Comparison of ENCODE assay signal across 8 cellular contexts in the genomic region with DNA sequence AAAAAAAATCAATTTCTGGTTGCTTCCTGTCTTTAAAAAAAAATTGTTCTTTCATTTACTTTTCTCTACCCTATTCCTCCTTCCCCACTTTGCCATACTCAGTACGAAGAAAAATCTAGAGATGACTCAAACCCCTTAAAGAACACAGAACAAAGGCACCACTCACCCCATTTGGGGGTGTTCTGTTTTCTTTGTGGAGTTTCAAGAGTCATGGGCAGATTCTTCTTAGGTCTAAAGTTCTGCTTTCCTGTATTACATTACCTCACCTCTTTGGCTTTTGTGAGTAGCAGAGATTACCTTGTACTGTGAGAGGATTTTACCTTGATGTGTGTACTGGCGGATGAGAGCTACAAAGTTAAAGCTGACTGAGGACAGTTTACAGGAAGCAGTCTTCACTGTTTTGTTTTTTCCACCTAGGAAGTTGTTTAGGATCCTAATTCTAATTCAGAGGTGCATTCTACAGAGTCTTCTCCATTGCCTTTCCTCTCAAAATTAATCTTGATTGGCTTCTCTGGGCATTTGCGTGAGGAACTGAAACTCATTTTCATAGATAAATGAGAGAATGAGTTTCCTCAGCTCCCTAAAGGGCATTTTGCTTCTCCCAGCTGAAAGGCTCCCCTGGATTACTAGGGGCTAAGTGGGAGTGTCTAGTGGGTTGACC. TPM values are rescaled to one million over a fixed set of nuclear protein-coding genes. Genes with fewer than 3 reads are reported as not detected.
DNase-seq lines count a peak whose midpoint lies in the region; ATAC-seq and TF ChIP-seq lines count a peak whose summit lies in the region.

No MANE protein-coding gene starts in this region.

- no peak overlapping the region for H3K4me3 Mint-ChIP-seq in activated CD4-positive, alpha-beta T cell treated with anti-CD3 and anti-CD28 coated beads, Interleukin-2, amount 10 ng/mL, durations not matched to agents 7 days and 5 days
- peak overlapping the region; percentile 55 for H3K4me3 Mint-ChIP-seq in activated naive CD4-positive, alpha-beta T cell treated with anti-CD3 and anti-CD28 coated beads, Interleukin-2, amount 50 U/mL, for 24 hours
- no peak overlapping the region for H3K4me3 Mint-ChIP-seq in stimulated activated effector memory CD8-positive, alpha-beta T cell treated with anti-CD3 and anti-CD28 coated beads, Interleukin-12 subunit alpha, Interleukin-12 subunit beta, amount 100 ng/mL, for 72 hours

- no peaks in the 10 kb centered on the region for H3K36me3 ChIP-seq in upper lobe of right lung

- peaks cover 12% of the 10 kb centered on the region for H3K4me1 ChIP-seq in upper lobe of right lung

- intact Hi-C loops in upper lobe of right lung (cut with DNase I), result no loop called here

- ATAC-seq in HG03025 (IDR thresholded peaks at IDR 0.05; ENCODE audit: low FRiP score, unreplicated experiment) (peak; percentile 75), upper lobe of right lung (no peak)
- peak; percentile 55 for ATAC-seq in stimulated activated effector memory CD8-positive, alpha-beta T cell treated with anti-CD3 and anti-CD28 coated beads, Interleukin-12 subunit alpha, Interleukin-12 subunit beta, amount 100 ng/mL, for 72 hours

- peaks cover 45% of the 10 kb centered on the region for H3K4me1 Mint-ChIP-seq in activated CD4-positive, alpha-beta T cell treated with anti-CD3 and anti-CD28 coated beads, Interleukin-2, amount 10 ng/mL, durations not matched to agents 7 days and 5 days
- H3K4me1 Mint-ChIP-seq in activated naive CD4-positive, alpha-beta T cell treated with anti-CD3 and anti-CD28 coated beads, Interleukin-2, amount 50 U/mL, for 24 hours, result peaks cover 77% of the 10 kb centered on the region
- peaks cover 64% of the 10 kb centered on the region for H3K4me1 Mint-ChIP-seq in stimulated activated effector memory CD8-positive, alpha-beta T cell treated with anti-CD3 and anti-CD28 coated beads, Interleukin-12 subunit alpha, Interleukin-12 subunit beta, amount 100 ng/mL, for 72 hours

- POLR2A ChIA-PET in activated CD4-positive, alpha-beta T cell treated with anti-CD3 and anti-CD28 coated beads, Interleukin-2, amount 10 ng/mL, durations not matched to agents 7 days and 5 days (lab: Charles Lee), result no interaction called here

- H3K27me3 ChIP-seq in upper lobe of right lung, result no peaks in the 10 kb centered on the region

- peak overlapping the region; percentile 65 for H3K27ac Mint-ChIP-seq in activated CD4-positive, alpha-beta T cell treated with anti-CD3 and anti-CD28 coated beads, Interleukin-2, amount 10 ng/mL, durations not matched to agents 7 days and 5 days
- peak overlapping the region; percentile 87 for H3K27ac Mint-ChIP-seq in activated naive CD4-positive, alpha-beta T cell treated with anti-CD3 and anti-CD28 coated beads, Interleukin-2, amount 50 U/mL, for 24 hours
- peak overlapping the region; percentile 79 for H3K27ac Mint-ChIP-seq in stimulated activated effector memory CD8-positive, alpha-beta T cell treated with anti-CD3 and anti-CD28 coated beads, Interleukin-12 subunit alpha, Interleukin-12 subunit beta, amount 100 ng/mL, for 72 hours

- TF ChIP-seq CTCF in upper lobe of right lung (IDR thresholded peaks at IDR 0.05), result no peak

- H3K27ac ChIP-seq in upper lobe of right lung, result no peak overlapping the region

- no peaks in the 10 kb centered on the region for H3K9me3 ChIP-seq in upper lobe of right lung

- peaks cover 68% of the 10 kb centered on the region for H3K36me3 Mint-ChIP-seq in activated CD4-positive, alpha-beta T cell treated with anti-CD3 and anti-CD28 coated beads, Interleukin-2, amount 10 ng/mL, durations not matched to agents 7 days and 5 days (ENCODE audit: low read depth)
- peaks cover 24% of the 10 kb centered on the region for H3K36me3 Mint-ChIP-seq in activated naive CD4-positive, alpha-beta T cell treated with anti-CD3 and anti-CD28 coated beads, Interleukin-2, amount 50 U/mL, for 24 hours
- peaks cover 17% of the 10 kb centered on the region for H3K36me3 Mint-ChIP-seq in stimulated activated effector memory CD8-positive, alpha-beta T cell treated with anti-CD3 and anti-CD28 coated beads, Interleukin-12 subunit alpha, Interleukin-12 subunit beta, amount 100 ng/mL, for 72 hours

- CTCF ChIA-PET in activated CD4-positive, alpha-beta T cell treated with anti-CD3 and anti-CD28 coated beads, Interleukin-2, amount 10 ng/mL, durations not matched to agents 7 days and 5 days (lab: Charles Lee), result interaction anchor here (1.4 kb wide), 1 partner anchor 24 kb away, joined by 3 read pairs; no protein-coding TSS in a partner anchor

- no peak overlapping the region for H3K4me3 ChIP-seq in upper lobe of right lung

- peaks cover 30% of the 10 kb centered on the region for H3K9me3 Mint-ChIP-seq in activated CD4-positive, alpha-beta T cell treated with anti-CD3 and anti-CD28 coated beads, Interleukin-2, amount 10 ng/mL, durations not matched to agents 7 days and 5 days
- no peaks in the 10 kb centered on the region for H3K9me3 Mint-ChIP-seq in activated naive CD4-positive, alpha-beta T cell treated with anti-CD3 and anti-CD28 coated beads, Interleukin-2, amount 50 U/mL, for 24 hours
- peaks cover 5% of the 10 kb centered on the region for H3K9me3 Mint-ChIP-seq in stimulated activated effector memory CD8-positive, alpha-beta T cell treated with anti-CD3 and anti-CD28 coated beads, Interleukin-12 subunit alpha, Interleukin-12 subunit beta, amount 100 ng/mL, for 72 hours

- H3K27me3 Mint-ChIP-seq in activated CD4-positive, alpha-beta T cell treated with anti-CD3 and anti-CD28 coated beads, Interleukin-2, amount 10 ng/mL, durations not matched to agents 7 days and 5 days, result no peaks in the 10 kb centered on the region
- no peaks in the 10 kb centered on the region for H3K27me3 Mint-ChIP-seq in activated naive CD4-positive, alpha-beta T cell treated with anti-CD3 and anti-CD28 coated beads, Interleukin-2, amount 50 U/mL, for 24 hours

- DNase-seq in activated CD4-positive, alpha-beta T cell treated with anti-CD3 and anti-CD28 coated beads, Interleukin-2, amount 10 ng/mL, durations not matched to agents 7 days and 5 days, result peak; percentile 7
- DNase-seq in activated CD4-positive, alpha-beta T cell treated with anti-CD3 and anti-CD28 coated beads for 48 hours, result no peak
- DNase-seq in stimulated activated effector memory CD8-positive, alpha-beta T cell treated with anti-CD3 and anti-CD28 coated beads, Interleukin-12 subunit alpha, Interleukin-12 subunit beta, amount 100 ng/mL, for 72 hours (ENCODE audit: low spot score in 2 of 2), result peak in 1 of 2 donors; percentile 30
- DNase-seq in upper lobe of right lung, result no peak
- DNase-seq in mesenteric fat pad (ENCODE audit: low spot score), result no peak
- no peak for DNase-seq in NK-92 treated with Interleukin-12 subunit alpha and Interleukin-12 subunit beta, amount 100 ng/mL, for 24 hours (lab: John Stamatoyannopoulos, UW)

RNA-seq across cellular contexts. Expression of a gene that starts 20.7 kb away (rescaled TPM):
- total RNA-seq in activated CD4-positive, alpha-beta T cell treated with anti-CD3 and anti-CD28 coated beads, Interleukin-2, amount 10 ng/mL, durations not matched to agents 7 days and 5 days, result 10 to 100 TPM; 33.2 to 35.8 TPM
- total RNA-seq in upper lobe of right lung, result 31.3 TPM
- 35.5 TPM for total RNA-seq in mesenteric fat pad

RNA-seq across cellular contexts. Expression of a gene that starts 25.8 kb away (rescaled TPM):
- 10 to 100 TPM; 76.7 to 79.1 TPM for total RNA-seq in activated CD4-positive, alpha-beta T cell treated with anti-CD3 and anti-CD28 coated beads, Interleukin-2, amount 10 ng/mL, durations not matched to agents 7 days and 5 days
- total RNA-seq in upper lobe of right lung, result 29.1 TPM
- total RNA-seq in mesenteric fat pad, result 22.5 TPM
